35 cellular contexts compared by ENCODE assay signal in genomic region chr11:26765323-26765722, GRCh38. TPM values are rescaled to one million over a fixed set of nuclear protein-coding genes. Genes with fewer than 3 reads are reported as not detected.
"Had no signal": no experiment of that assay in that cellular context is flagged by ENCODE, and none has a peak within 500 bp of the region (broad histone marks: within the 10 kb centered on the region; RNA-seq: fewer than 3 reads in every experiment).

No MANE protein-coding gene starts in this region.

- H3K27me3 ChIP-seq: adrenal gland, ascending aorta, cardiac muscle cell had no signal

- H3K4me3 ChIP-seq: adrenal gland, ascending aorta, cardiac muscle cell had no signal

- H3K4me1 ChIP-seq: adrenal gland had no signal

- H3K9me3 ChIP-seq: adrenal gland, ascending aorta had no signal

- FAIRE-seq: bronchial epithelial cell, TTC549 had no signal

- H3K36me3 ChIP-seq: adrenal gland, ascending aorta, cardiac muscle cell had no signal

- H3K27ac ChIP-seq: adrenal gland, ascending aorta, cardiac muscle cell, VCaP had no signal

- DNase-seq: activated B cell treated with CpG ODN at 0.5 μM for 24 hours; activated CD4-positive, alpha-beta memory T cell treated with anti-CD3 and anti-CD28 coated beads for 36 hours; activated CD4-positive, alpha-beta T cell treated with anti-CD3 and anti-CD28 coated beads for 4 hours; activated CD4-positive, alpha-beta T cell treated with anti-CD3 and anti-CD28 coated beads, Interleukin-2, amount 10 ng/mL, durations not matched to agents 24 days and 14 days; activated CD4-positive, alpha-beta T cell treated with anti-CD3 and anti-CD28 coated beads, Interleukin-2, amount 50 U/mL, for 1 hour; activated CD4-positive, alpha-beta T cell treated with anti-CD3 and anti-CD28 coated beads, Interleukin-2, amount 50 U/mL, for 4 hours; activated CD4-positive, CD25-positive, alpha-beta regulatory T cell treated with anti-CD3 and anti-CD28 coated beads, Interleukin-2, amount 50 U/mL, for 72 hours; activated CD8-positive, alpha-beta memory T cell treated with anti-CD3 and anti-CD28 coated beads, Interleukin-2, amount 50 U/mL, for 4 hours; activated CD8-positive, alpha-beta T cell treated with anti-CD3 and anti-CD28 coated beads for 36 hours; activated effector memory CD4-positive, alpha-beta T cell treated with anti-CD3 and anti-CD28 coated beads, Interleukin-2, amount 50 U/mL, for 16 hours; activated gamma-delta T cell treated with Interleukin-2 at 50 U/mL for 16 hours; activated naive CD4-positive, alpha-beta T cell; activated naive CD4-positive, alpha-beta T cell treated with anti-CD3 and anti-CD28 coated beads for 36 hours; activated naive CD4-positive, alpha-beta T cell treated with anti-CD3 and anti-CD28 coated beads, Interleukin-2, amount 50 U/mL, for 16 hours; activated naive CD8-positive, alpha-beta T cell treated with anti-CD3 and anti-CD28 coated beads for 36 hours; activated T-cell treated with anti-CD3 and anti-CD28 coated beads for 4 hours; activated T-cell treated with anti-CD3 and anti-CD28 coated beads, Interleukin-2, amount 50 U/mL, for 1 hour; activated T-cell treated with anti-CD3 and anti-CD28 coated beads, Interleukin-2, amount 50 U/mL, for 4 hours; activated T-cell treated with anti-CD3 and anti-CD28 coated beads, Interleukin-2, amount 50 U/mL, for 72 hours; adrenal gland; amygdala; anterior cingulate cortex; caudate nucleus; cerebellar nuclear complex; T-helper 2 cell; T-helper 9 cell had no signal

RNA-seq across cellular contexts. Expression of gene SLC5A12, which starts 43.5 kb away (rescaled TPM):
- total RNA-seq: activated B cell treated with CpG ODN at 0.5 μM for 24 hours; activated CD4-positive, alpha-beta memory T cell treated with anti-CD3 and anti-CD28 coated beads for 36 hours; activated CD4-positive, alpha-beta T cell treated with anti-CD3 and anti-CD28 coated beads, Interleukin-2, amount 10 ng/mL, durations not matched to agents 24 days and 14 days; activated CD8-positive, alpha-beta memory T cell treated with anti-CD3 and anti-CD28 coated beads for 36 hours; activated CD8-positive, alpha-beta T cell treated with anti-CD3 and anti-CD28 coated beads for 36 hours; activated naive CD4-positive, alpha-beta T cell treated with anti-CD3 and anti-CD28 coated beads for 36 hours; activated naive CD4-positive, alpha-beta T cell treated with anti-CD3 and anti-CD28 coated beads, Interleukin-2, amount 50 U/mL, for 72 hours; activated naive CD8-positive, alpha-beta T cell treated with anti-CD3 and anti-CD28 coated beads for 36 hours; activated T-cell treated with anti-CD3 and anti-CD28 coated beads, Interleukin-2, amount 50 U/mL, for 4 hours; activated T-cell treated with anti-CD3 and anti-CD28 coated beads, Interleukin-2, amount 50 U/mL, for 72 hours; activated T-helper 1 cell treated with anti-CD3 and anti-CD28 coated beads, Interleukin-12 subunit alpha, Interleukin-12 subunit beta, Interleukin-2, Interleukin-4 antibody, amounts not matched to agents 30 ng/mL and 10 ng/mL and 1 ng/mL, durations not matched to agents 14 hours and 24 hours and 36 hours; activated T-helper 17 cell treated with anti-CD3 and anti-CD28 coated beads, Interleukin-2, amount 50 U/mL, for 72 hours; ascending aorta; bronchial epithelial cell had no signal
